In the genomic region with DNA sequence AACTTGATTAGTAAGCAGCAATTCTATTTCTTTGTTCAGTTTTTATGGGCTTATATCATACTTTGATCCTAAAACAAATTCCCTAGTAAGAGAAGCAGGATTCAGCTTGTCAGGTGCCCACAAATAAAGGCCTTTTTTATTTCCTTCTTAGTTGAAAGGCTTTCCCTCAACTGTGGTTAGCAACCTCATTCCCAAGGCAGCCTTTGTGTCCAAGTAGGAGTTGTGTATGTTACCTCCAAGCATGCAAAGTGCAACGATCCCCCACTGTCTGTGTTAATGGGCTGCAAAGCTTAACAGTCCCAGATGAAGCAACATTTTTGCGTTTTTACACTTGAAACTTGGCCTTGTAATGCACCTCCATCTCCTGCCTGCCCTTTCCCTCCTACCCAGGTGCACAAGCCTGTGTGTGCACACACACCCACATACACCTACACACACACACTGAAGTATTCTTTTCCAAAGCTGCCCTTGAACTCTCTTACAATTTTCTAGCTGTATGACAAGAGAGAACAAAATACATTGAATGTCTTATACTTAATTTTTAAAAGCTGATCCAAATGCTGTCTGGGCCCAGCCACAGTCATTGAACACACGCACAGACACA, we compare ENCODE assay signal across 13 cellular contexts.
DNase-seq lines count a peak whose midpoint lies in the region; ATAC-seq, FAIRE-seq and TF ChIP-seq lines count a peak whose summit lies in the region.
"Had no signal": no experiment of that assay in that cellular context is flagged by ENCODE, and none has a peak within 500 bp of the region (broad histone marks: within the 10 kb centered on the region; RNA-seq: fewer than 3 reads in every experiment).

No MANE protein-coding gene starts in this region.

- no peaks in the 10 kb centered on the region for H3F3A ChIP-seq in GM23338 (replicated peaks; ENCODE audit: low read depth)

- no peaks in the 10 kb centered on the region for H3K79me2 ChIP-seq in GM23338 (replicated peaks; ENCODE audit: insufficient read depth)

- peaks cover 4% of the 10 kb centered on the region for H3K9me3 ChIP-seq in adipocyte (ENCODE audit: control insufficient read depth, low read length)
- H3K9me3 ChIP-seq in A673 (ENCODE audit: low read depth, low read length, poor library complexity, severe bottlenecking) = no peaks in the 10 kb centered on the region
- peaks cover 0 to 17% (median 0%) of the 10 kb centered on the region in 11 donors for H3K9me3 ChIP-seq in heart right ventricle
- H3K9me3 ChIP-seq: thyroid gland had no signal

- H3K27me3 ChIP-seq in GM23338 (ENCODE audit: insufficient read depth) (no peaks in the 10 kb centered on the region), adipocyte (replicated peaks; ENCODE audit: control insufficient read depth, insufficient read depth, low read length) (no peaks in the 10 kb centered on the region), A673 (replicated peaks; ENCODE audit: insufficient read depth, low read depth, low read length, poor library complexity) (no peaks in the 10 kb centered on the region), heart right ventricle (no peaks in the 10 kb centered on the region)
- H3K27me3 ChIP-seq: thyroid gland had no signal

- no peaks in the 10 kb centered on the region for H4K20me1 ChIP-seq in GM23338 (replicated peaks; ENCODE audit: insufficient read depth)

- H3K4me1 ChIP-seq in GM23338 (ENCODE audit: insufficient read depth) (peaks cover 5% of the 10 kb centered on the region; the same call in 1 of the 2 replicates), adipocyte (ENCODE audit: control insufficient read depth, insufficient read depth, low read length) (peaks cover 35% of the 10 kb centered on the region), A673 (ENCODE audit: insufficient read depth, low read length, poor library complexity, severe bottlenecking) (no peaks in the 10 kb centered on the region), heart right ventricle (peaks cover 0 to 4% (median 0%) of the 10 kb centered on the region in 9 donors)
- H3K4me1 ChIP-seq: thyroid gland had no signal

- peak; percentile 76 for ATAC-seq in GM23338
- no peak for ATAC-seq in heart right ventricle
- ATAC-seq: activated naive CD4-positive, alpha-beta T cell treated with anti-CD3 and anti-CD28 coated beads, Interleukin-2, amount 50 U/mL, for 72 hours had no signal

- H3K9me3 Mint-ChIP-seq in GM23338 (no peaks in the 10 kb centered on the region), osteocyte (ENCODE audit: unreplicated experiment) (peaks cover 12% of the 10 kb centered on the region)
- H3K9me3 Mint-ChIP-seq: activated naive CD4-positive, alpha-beta T cell treated with anti-CD3 and anti-CD28 coated beads, Interleukin-2, amount 50 U/mL, for 72 hours had no signal

- H3K9me2 ChIP-seq in GM23338 (ENCODE audit: insufficient read depth) = no peaks in the 10 kb centered on the region

- no peak overlapping the region for H3K4me2 ChIP-seq in GM23338
- H3K4me2 ChIP-seq: PC-9 had no signal

- intact Hi-C loops in A673 (cut with micrococcal nuclease; ENCODE audit: unreplicated experiment) (no loop called here), heart right ventricle (cut with DNase I) (no loop called here)

- H3K4me1 Mint-ChIP-seq in GM23338 (peaks cover 17% of the 10 kb centered on the region), osteocyte (ENCODE audit: unreplicated experiment) (peaks cover 29% of the 10 kb centered on the region)

- 45 to 58% methylated on average over 3 of the region's 3 CpGs for WGBS in heart right ventricle, 2 donors

- H2AFZ ChIP-seq in GM23338 = no peak overlapping the region
- H2AFZ ChIP-seq: PC-9 had no signal

- POLR2A ChIA-PET in A673 (lab: Charles Lee; ENCODE audit: low non-redundant PET) = no interaction called here

- BruUV-seq in A673 (replicated peaks; lab: Mats Ljungman, UMichigan) = no TSS peak

- CTCF ChIA-PET in A673 (lab: Charles Lee) = no interaction called here

- H3K4me3 Mint-ChIP-seq in GM23338 (no peak overlapping the region), osteocyte (ENCODE audit: unreplicated experiment) (no peak overlapping the region)

- H3K4me3 ChIP-seq in GM23338 = no peak overlapping the region
- no peak overlapping the region for H3K4me3 ChIP-seq in adipocyte (ENCODE audit: low read length)
- H3K4me3 ChIP-seq in A673 (ENCODE audit: low read depth, low read length, poor library complexity, severe bottlenecking) = no peak overlapping the region
- H3K4me3 ChIP-seq in heart right ventricle = no peak overlapping the region
- H3K4me3 ChIP-seq: PC-9, thyroid gland had no signal

- H3K9ac ChIP-seq in adipocyte (ENCODE audit: low read length) = peak overlapping the region; percentile 73

- no peak for TF ChIP-seq CTCF in GM23338 (conservative IDR thresholded peaks at IDR 0.05; ENCODE audit: low read depth in 2 of 2)
- TF ChIP-seq CTCF in osteocyte (IDR thresholded peaks at IDR 0.05) = no peak
- no peak for TF ChIP-seq CTCF in A673 (conservative IDR thresholded peaks at IDR 0.05; ENCODE audit: low read depth, low read length)
- TF ChIP-seq CTCF in heart right ventricle (IDR thresholded peaks at IDR 0.05) = no peak

- H3K27ac Mint-ChIP-seq in GM23338 (0 out of 2 replicates have a peak overlapping the region, but pooled peaks have one; percentile 11), osteocyte (ENCODE audit: unreplicated experiment) (peak overlapping the region; percentile 70)
- H3K27ac Mint-ChIP-seq: activated naive CD4-positive, alpha-beta T cell treated with anti-CD3 and anti-CD28 coated beads, Interleukin-2, amount 50 U/mL, for 72 hours had no signal

- no peak overlapping the region for H3K27ac ChIP-seq in GM23338 (ENCODE audit: low read depth)
- H3K27ac ChIP-seq in A673 (ENCODE audit: low read depth, low read length, poor library complexity, severe bottlenecking) = no peak overlapping the region
- H3K27ac ChIP-seq in heart right ventricle = no peak overlapping the region
- H3K27ac ChIP-seq: PC-9, thyroid gland had no signal

- DNase-seq in GM23338 (ENCODE audit: low spot score) (peak; percentile 26), adipocyte (ENCODE audit: low read depth) (no peak), fibroblast of peridontal ligament (ENCODE audit: extremely low read depth) (peak; percentile 36), osteocyte (ENCODE audit: extremely low spot score, unreplicated experiment) (no peak), NCI-H524 (lab: John Stamatoyannopoulos, UW) (no peak), frontal cortex (ENCODE audit: low spot score in 2 of 2) (no peak), A673 (ENCODE audit: low spot score) (no peak), heart right ventricle (no peak)
- DNase-seq: PC-9, posterior cingulate gyrus, thyroid gland had no signal

- no peak for FAIRE-seq in frontal cortex (lab: Jason Lieb, UNC)
- FAIRE-seq: colon had no signal

- H3K36me3 ChIP-seq in GM23338 (ENCODE audit: insufficient read depth) (no peaks in the 10 kb centered on the region), adipocyte (ENCODE audit: control insufficient read depth, insufficient read depth, low read length, severe bottlenecking) (no peaks in the 10 kb centered on the region), A673 (ENCODE audit: insufficient read depth, low read length, poor library complexity, severe bottlenecking) (no peaks in the 10 kb centered on the region), heart right ventricle (no peaks in the 10 kb centered on the region)
- H3K36me3 ChIP-seq: thyroid gland had no signal

- H3K36me3 Mint-ChIP-seq in GM23338 (ENCODE audit: low read depth) = no peaks in the 10 kb centered on the region
- no peaks in the 10 kb centered on the region for H3K36me3 Mint-ChIP-seq in osteocyte (ENCODE audit: unreplicated experiment)
- H3K36me3 Mint-ChIP-seq: activated naive CD4-positive, alpha-beta T cell treated with anti-CD3 and anti-CD28 coated beads, Interleukin-2, amount 50 U/mL, for 72 hours had no signal

- H3K27me3 Mint-ChIP-seq in GM23338 (ENCODE audit: insufficient read depth, low read depth, poor library complexity) (no peaks in the 10 kb centered on the region), osteocyte (ENCODE audit: unreplicated experiment) (no peaks in the 10 kb centered on the region)

Comparison
In these comparisons a context has a peak if more than half of its experiments do, and no peak if none do; other contexts are left out.
1. DNase-seq: peak in GM23338 (single experiment) and fibroblast of peridontal ligament (single experiment); none in adipocyte (single experiment), osteocyte (single experiment), NCI-H524 (0 of 2), frontal cortex (0 of 2), A673 (single experiment) and heart right ventricle (0 of 2).